In the genomic region with DNA sequence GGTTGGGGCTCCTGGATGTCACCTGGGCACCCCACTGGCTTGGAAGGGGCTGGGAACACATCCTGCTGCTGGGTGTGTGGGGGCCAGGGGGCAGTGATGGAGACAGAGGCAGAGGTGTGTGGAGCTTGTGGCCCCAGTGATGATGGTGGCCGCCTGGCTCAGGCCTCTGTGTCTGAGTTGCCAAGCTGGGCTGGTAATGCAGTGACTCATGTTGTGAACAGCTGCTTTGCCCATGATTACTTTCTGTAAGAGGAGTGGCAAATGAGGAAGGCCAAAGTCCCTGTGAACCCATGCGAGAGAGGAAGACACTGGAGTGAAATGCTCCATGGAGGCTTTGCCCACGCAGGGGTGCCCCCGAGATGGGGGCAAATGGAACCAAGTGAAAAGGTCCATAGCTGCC, we compare ENCODE assay signal across 10 cellular contexts.
DNase-seq lines count a peak whose midpoint lies in the region; ATAC-seq and FAIRE-seq lines count a peak whose summit lies in the region.
"Had no signal": no experiment of that assay in that cellular context is flagged by ENCODE, and none has a peak within 500 bp of the region (broad histone marks: within the 10 kb centered on the region; RNA-seq: fewer than 3 reads in every experiment).

No MANE protein-coding gene starts in this region.

- peaks cover 0 to 4% of the 10 kb centered on the region in 2 donors for H3K4me1 ChIP-seq in small intestine (ENCODE audit: control insufficient read depth in 2 of 2, insufficient read depth in 1 of 2, low read depth in 1 of 2, low read length in 1 of 2)

- whole genome bisulfite sequencing in small intestine, 3 donors = 14 to 46% (median 21%) methylated on average over 4 of the region's 4 CpGs

- H3K9me3 ChIP-seq in small intestine (ENCODE audit: control insufficient read depth, low read depth) = no peaks in the 10 kb centered on the region

- no peak overlapping the region for H3K4me3 ChIP-seq in small intestine (ENCODE audit: low read depth in 1 of 2, low read length in 2 of 2)

- FAIRE-seq in small intestine (lab: Jason Lieb, UNC) = no peak
- FAIRE-seq: TTC549 had no signal

- no peaks in the 10 kb centered on the region for H3K27me3 ChIP-seq in small intestine (ENCODE audit: control insufficient read depth in 2 of 2, insufficient read depth in 2 of 2, low read length in 2 of 2)

- DNase-seq in HCEC 1CT (peak; percentile 55), NOMO-1 treated with dmso at 0.1 percent for 144 hours (lab: John Stamatoyannopoulos, UW; ENCODE audit: unreplicated experiment) (peak; percentile 74), fibroblast of gingiva (ENCODE audit: low read depth) (peak; percentile 49), small intestine (peak; percentile 91), DMS79 (lab: John Stamatoyannopoulos, UW) (no peak), T-helper 9 cell (no peak)
- DNase-seq in stimulated activated CD4-positive, alpha-beta T cell treated with anti-CD3 and anti-CD28 coated beads, Interleukin-15, amount 100 ng/mL, for 24 hours = no peak
- DNase-seq: stimulated activated naive CD4-positive, alpha-beta T cell treated with Interleukin-2 at 50 U/mL for 16 hours had no signal

- H3K27ac ChIP-seq in small intestine (ENCODE audit: low read depth in 1 of 2, low read length in 1 of 2) = peak overlapping the region in 1 of 2 donors; percentile 48

- no peaks in the 10 kb centered on the region for H3K36me3 ChIP-seq in small intestine (ENCODE audit: control insufficient read depth in 2 of 2, insufficient read depth in 2 of 2, low read length in 2 of 2)

- no peak for ATAC-seq in GM19035 (IDR thresholded peaks at IDR 0.05; ENCODE audit: unreplicated experiment)

Comparison
In these comparisons a context has a peak if more than half of its experiments do, and no peak if none do; other contexts are left out.
1. DNase-seq: peak in HCEC 1CT (single experiment), NOMO-1 treated with dmso at 0.1 percent for 144 hours (single experiment), fibroblast of gingiva (single experiment) and small intestine (single experiment); none in DMS79 (single experiment), T-helper 9 cell (single experiment) and stimulated activated CD4-positive, alpha-beta T cell treated with anti-CD3 and anti-CD28 coated beads, Interleukin-15, amount 100 ng/mL, for 24 hours (single experiment).